ENCODE assay signal across 10 cellular contexts in the genomic region with DNA sequence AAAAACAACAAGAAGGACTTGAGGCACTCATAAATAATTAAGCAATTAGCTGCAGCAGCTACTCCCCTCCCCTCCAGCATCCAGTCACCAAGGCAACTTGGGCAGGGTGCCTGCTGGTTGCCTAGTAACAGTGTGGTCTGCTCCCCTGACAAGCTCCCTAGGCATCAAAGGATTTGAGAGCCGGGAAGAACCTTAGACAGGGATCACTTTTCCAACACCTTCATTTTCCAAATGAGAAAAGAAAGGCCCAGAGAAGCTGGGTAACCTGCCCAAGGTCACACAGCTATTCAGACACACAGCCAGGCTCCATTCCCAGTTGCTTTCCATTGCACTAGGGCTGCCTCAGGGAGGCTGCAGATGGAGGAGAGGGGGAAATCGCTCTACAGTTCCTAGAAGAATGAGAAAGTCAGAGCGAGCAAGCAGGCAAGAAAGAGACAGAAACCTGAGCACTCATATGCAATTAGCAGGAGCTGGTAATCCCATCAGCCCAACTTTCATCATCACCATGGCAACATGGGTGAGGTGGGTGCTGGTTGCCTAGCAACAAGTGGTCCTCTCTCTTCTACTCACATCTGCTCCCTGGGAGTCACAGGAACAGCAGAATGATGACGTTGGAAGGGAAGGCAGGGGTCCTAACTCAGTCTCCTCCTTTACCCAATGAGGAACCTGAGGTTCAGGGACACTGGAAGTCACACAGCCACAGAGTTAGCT. TPM values are rescaled to one million over a fixed set of nuclear protein-coding genes. Genes with fewer than 3 reads are reported as not detected.
DNase-seq lines count a peak whose midpoint lies in the region; ATAC-seq and TF ChIP-seq lines count a peak whose summit lies in the region.
"Had no signal": no experiment of that assay in that cellular context is flagged by ENCODE, and none has a peak within 500 bp of the region (broad histone marks: within the 10 kb centered on the region; RNA-seq: fewer than 3 reads in every experiment).

No MANE protein-coding gene starts in this region.

- DNase-seq in BE2C (peak; percentile 58), ELR (ENCODE audit: low read depth) (peak; percentile 13), NCI-H69 (lab: John Stamatoyannopoulos, UW) (peak; percentile 79), erythroblast (lab: John Stamatoyannopoulos, UW) (peak; percentile 4 to 12), COLO829 (ENCODE audit: low spot score) (no peak), brain microvascular endothelial cell (no peak), coronary artery (ENCODE audit: low spot score) (no peak)
- DNase-seq: NCI-H1930 had no signal

- H3K9me3 ChIP-seq in BE2C, result no peaks in the 10 kb centered on the region

- no peak for ATAC-seq in HG03159 (IDR thresholded peaks at IDR 0.05; ENCODE audit: unreplicated experiment)

- no peaks in the 10 kb centered on the region for H3K36me3 ChIP-seq in BE2C
- H3K36me3 ChIP-seq in brain microvascular endothelial cell (replicated peaks), result no peaks in the 10 kb centered on the region

- H3K27me3 ChIP-seq in BE2C, result peaks cover 6% of the 10 kb centered on the region
- H3K27me3 ChIP-seq in brain microvascular endothelial cell (replicated peaks), result peaks cover 8% of the 10 kb centered on the region

- H3K27ac ChIP-seq in brain microvascular endothelial cell (no peak overlapping the region), coronary artery (no peak overlapping the region)

- H3K4me1 ChIP-seq in BE2C, result peaks cover 6% of the 10 kb centered on the region; the same call in 1 of the 2 replicates

- H3K4me3 ChIP-seq in BE2C (ENCODE audit: low read depth, low read length) (no peak overlapping the region), brain microvascular endothelial cell (ENCODE audit: low read depth, low read length) (no peak overlapping the region), coronary artery (no peak overlapping the region)

- TF ChIP-seq POLR2A in erythroblast (IDR thresholded peaks at IDR 0.05; ENCODE audit: low read length), result no peak

- in situ Hi-C loops in brain microvascular endothelial cell (cut with HindIII; ENCODE audit: low pct_ligation_motif_present, low sequenced_read_pairs), result no loop called here

- TF ChIP-seq CTCF in BE2C (IDR thresholded peaks at IDR 0.05; ENCODE audit: low read depth, low read length) (no peak), brain microvascular endothelial cell (IDR thresholded peaks at IDR 0.05; ENCODE audit: low read depth, low read length, missing control alignments) (no peak), coronary artery (IDR thresholded peaks at IDR 0.05) (no peak)

RNA-seq across cellular contexts. Expression of gene EIF4E3, which starts 3.6 kb away (rescaled TPM):
- 0.88 TPM for polyA plus RNA-seq in BE2C (2012; ENCODE audit: insufficient read depth, insufficient read length, low read depth)

RNA-seq across cellular contexts. Expression of gene GPR27, which starts 24.9 kb away (rescaled TPM):
- 17.7 TPM for polyA plus RNA-seq in BE2C (2012; ENCODE audit: insufficient read depth, insufficient read length, low read depth)

RNA-seq across cellular contexts. Expression of gene PROK2, which starts 56.2 kb away (rescaled TPM):
- not detected for polyA plus RNA-seq in BE2C (2012; ENCODE audit: insufficient read depth, insufficient read length, low read depth)
- polyA plus RNA-seq: endothelial cell of umbilical vein had no signal

Comparison
In these comparisons a context has a peak if more than half of its experiments do, and no peak if none do; other contexts are left out.
1. DNase-seq: peak in BE2C (single experiment), ELR (single experiment), NCI-H69 (single experiment) and erythroblast (2 of 2); none in COLO829 (single experiment), brain microvascular endothelial cell (single experiment) and coronary artery (single experiment).